Comparison of ENCODE assay signal across 20 cellular contexts in the genomic region with DNA sequence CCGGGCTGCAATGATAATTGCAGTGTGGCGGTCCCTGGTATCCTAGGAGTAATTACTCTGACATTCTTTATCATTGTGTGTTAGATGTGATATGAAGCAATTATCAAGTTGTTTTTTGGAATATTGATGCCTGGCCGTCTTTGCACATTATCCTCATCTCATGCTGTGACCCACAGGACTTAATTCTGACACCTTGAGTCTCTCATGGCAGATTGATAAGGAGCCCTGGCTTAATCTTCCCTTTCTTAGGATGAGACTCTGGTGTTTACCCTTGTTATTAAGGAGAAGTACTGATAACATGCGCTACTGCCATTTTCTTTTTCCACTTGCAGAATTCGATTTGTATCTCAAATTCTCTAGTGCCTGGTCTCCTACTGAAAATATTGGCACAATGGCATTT.
DNase-seq lines count a peak whose midpoint lies in the region; TF ChIP-seq lines count a peak whose summit lies in the region.
"Had no signal": no experiment of that assay in that cellular context is flagged by ENCODE, and none has a peak within 500 bp of the region (broad histone marks: within the 10 kb centered on the region; RNA-seq: fewer than 3 reads in every experiment).

No MANE protein-coding gene starts in this region.

- H3K9ac ChIP-seq in mesendoderm (ENCODE audit: low read length) = no peak overlapping the region
- H3K9ac ChIP-seq: BLaER1 treated with 17β-estradiol and CSF1 and Interleukin-3, amounts not matched to agents 10 nM and 100 nM had no signal

- H3K56ac ChIP-seq in mesendoderm (ENCODE audit: low read length) = no peak overlapping the region

- no peak overlapping the region for H3K4me3 Mint-ChIP-seq in activated naive CD4-positive, alpha-beta T cell treated with anti-CD3 and anti-CD28 coated beads for 36 hours
- H3K4me3 Mint-ChIP-seq: B cell; CD4-positive, alpha-beta T cell; CD8-positive, alpha-beta T cell had no signal

- no peak overlapping the region for H4K8ac ChIP-seq in mesendoderm (ENCODE audit: low read depth, low read length)

- H3K9me3 ChIP-seq in WERI-Rb-1 (ENCODE audit: severe bottlenecking) (peaks cover 7% of the 10 kb centered on the region), neuron (ENCODE audit: low read length) (no peaks in the 10 kb centered on the region)
- H3K9me3 ChIP-seq: A549, Caco-2 had no signal

- no peak overlapping the region for H3K18ac ChIP-seq in mesendoderm (ENCODE audit: low read length)

- TF ChIP-seq CTCF in WERI-Rb-1 (IDR thresholded peaks at IDR 0.05; ENCODE audit: low read depth, low read length) = no peak

- H3K4me2 ChIP-seq in mesendoderm (ENCODE audit: low read length) = no peak overlapping the region
- H3K4me2 ChIP-seq: A549; BLaER1 treated with 17β-estradiol and CSF1 and Interleukin-3, amounts not matched to agents 10 nM and 100 nM had no signal

- peak; percentile 12 for DNase-seq in NCI-H2227 (lab: John Stamatoyannopoulos, UW; ENCODE audit: unreplicated experiment)
- DNase-seq in NCI-H2227 treated with DMSO at 0.1 percent for 48 hours (lab: John Stamatoyannopoulos, UW) = no peak
- DNase-seq in WERI-Rb-1 = peak; percentile 14
- DNase-seq in mesendoderm = peak; percentile 90
- no peak for DNase-seq in activated T-cell treated with anti-CD3 and anti-CD28 coated beads for 4 hours
- no peak for DNase-seq in activated naive CD4-positive, alpha-beta T cell treated with anti-CD3 and anti-CD28 coated beads for 36 hours
- no peak for DNase-seq in NCI-H187 (lab: John Stamatoyannopoulos, UW)
- DNase-seq: AML-193; Caco-2; Calu3; CD4-positive, alpha-beta T cell; DMS79 treated with DMSO at 0.1 percent for 48 hours; GF-D8 had no signal

- no peak overlapping the region for H4K5ac ChIP-seq in mesendoderm (ENCODE audit: low read length)

- no peak overlapping the region for H2BK15ac ChIP-seq in mesendoderm (replicated peaks; ENCODE audit: low read depth)

- intact Hi-C loops in activated naive CD4-positive, alpha-beta T cell treated with anti-CD3 and anti-CD28 coated beads for 36 hours (cut with micrococcal nuclease) = no loop called here

- peaks cover 6% of the 10 kb centered on the region for H3K9me3 Mint-ChIP-seq in activated naive CD4-positive, alpha-beta T cell treated with anti-CD3 and anti-CD28 coated beads for 36 hours
- H3K9me3 Mint-ChIP-seq: CD8-positive, alpha-beta T cell had no signal

- H3K27me3 ChIP-seq in WERI-Rb-1 (ENCODE audit: insufficient read depth, low read depth, severe bottlenecking) (no peaks in the 10 kb centered on the region), mesendoderm (ENCODE audit: insufficient read depth, low read length, poor library complexity) (no peaks in the 10 kb centered on the region), neuron (ENCODE audit: insufficient read depth, low read length) (no peaks in the 10 kb centered on the region)
- H3K27me3 ChIP-seq: BLaER1 treated with 17β-estradiol and CSF1 and Interleukin-3, amounts not matched to agents 10 nM and 100 nM had no signal

- H3K4ac ChIP-seq in mesendoderm (ENCODE audit: low read depth, low read length) = no peak overlapping the region

- H3K27ac Mint-ChIP-seq in activated naive CD4-positive, alpha-beta T cell treated with anti-CD3 and anti-CD28 coated beads for 36 hours = no peak overlapping the region
- H3K27ac Mint-ChIP-seq: B cell; CD4-positive, alpha-beta T cell; CD8-positive, alpha-beta T cell had no signal

- H3K4me1 ChIP-seq in mesendoderm (ENCODE audit: control insufficient read depth, low read depth, low read length) (peaks cover 3% of the 10 kb centered on the region), neuron (ENCODE audit: insufficient read depth, low read length) (no peaks in the 10 kb centered on the region)
- H3K4me1 ChIP-seq: A549; BLaER1 treated with 17β-estradiol and CSF1 and Interleukin-3, amounts not matched to agents 10 nM and 100 nM had no signal

- no peaks in the 10 kb centered on the region for H3K36me3 Mint-ChIP-seq in activated naive CD4-positive, alpha-beta T cell treated with anti-CD3 and anti-CD28 coated beads for 36 hours (ENCODE audit: low read depth)
- H3K36me3 Mint-ChIP-seq: CD8-positive, alpha-beta T cell had no signal

- H2AFZ ChIP-seq in neuron (ENCODE audit: low read depth, low read length) = peak overlapping the region; percentile 22

- no peak overlapping the region for H3K23ac ChIP-seq in mesendoderm (ENCODE audit: low read length)

- H2BK120ac ChIP-seq in mesendoderm (ENCODE audit: low read depth, low read length) = no peak overlapping the region

- peak overlapping the region; percentile 58 for H3K27ac ChIP-seq in WERI-Rb-1
- no peak overlapping the region for H3K27ac ChIP-seq in mesendoderm (ENCODE audit: low read depth, low read length)
- H3K27ac ChIP-seq: 22Rv1; A549; BLaER1 treated with 17β-estradiol and CSF1 and Interleukin-3, amounts not matched to agents 10 nM and 100 nM; C4-2B had no signal

- no peaks in the 10 kb centered on the region for H3K4me1 Mint-ChIP-seq in activated naive CD4-positive, alpha-beta T cell treated with anti-CD3 and anti-CD28 coated beads for 36 hours (ENCODE audit: low read depth)
- H3K4me1 Mint-ChIP-seq: B cell had no signal

- H3K36me3 ChIP-seq in WERI-Rb-1 (no peaks in the 10 kb centered on the region), mesendoderm (ENCODE audit: control insufficient read depth, insufficient read depth, low read length) (no peaks in the 10 kb centered on the region), neuron (ENCODE audit: insufficient read depth, low read length) (no peaks in the 10 kb centered on the region)
- H3K36me3 ChIP-seq: BLaER1 treated with 17β-estradiol and CSF1 and Interleukin-3, amounts not matched to agents 10 nM and 100 nM had no signal

- H3K27me3 Mint-ChIP-seq in activated naive CD4-positive, alpha-beta T cell treated with anti-CD3 and anti-CD28 coated beads for 36 hours (ENCODE audit: low read depth) = no peaks in the 10 kb centered on the region
- H3K27me3 Mint-ChIP-seq: CD4-positive, alpha-beta T cell had no signal

- H2AK5ac ChIP-seq in mesendoderm (ENCODE audit: low read length) = no peak overlapping the region

- WGBS in mesendoderm (ENCODE audit: extremely low coverage, insufficient coverage, low lambda C conversion rate) = no CpG with 5 or more reads among the region's 5 CpGs

- CTCF ChIA-PET in activated naive CD4-positive, alpha-beta T cell treated with anti-CD3 and anti-CD28 coated beads for 36 hours (lab: Charles Lee) = no interaction called here

- H2BK5ac ChIP-seq in mesendoderm (ENCODE audit: low read length) = no peak overlapping the region

- no peaks in the 10 kb centered on the region for H3K79me1 ChIP-seq in mesendoderm (ENCODE audit: low read length)

- H3K4me3 ChIP-seq in WERI-Rb-1 (ENCODE audit: low read depth, low read length) (no peak overlapping the region), mesendoderm (ENCODE audit: low read length) (no peak overlapping the region), neuron (ENCODE audit: low read length) (no peak overlapping the region)
- H3K4me3 ChIP-seq: A549; BLaER1 treated with 17β-estradiol and CSF1 and Interleukin-3, amounts not matched to agents 10 nM and 100 nM had no signal

- no peaks in the 10 kb centered on the region for H3K79me2 ChIP-seq in mesendoderm (ENCODE audit: control insufficient read depth, insufficient read depth, low read length)

Comparison
In these comparisons a context has a peak if more than half of its experiments do, and no peak if none do; other contexts are left out.
1. DNase-seq: peak in NCI-H2227 (single experiment), WERI-Rb-1 (single experiment) and mesendoderm (single experiment); none in NCI-H2227 treated with DMSO at 0.1 percent for 48 hours (single experiment), activated T-cell treated with anti-CD3 and anti-CD28 coated beads for 4 hours (single experiment), activated naive CD4-positive, alpha-beta T cell treated with anti-CD3 and anti-CD28 coated beads for 36 hours (single experiment) and NCI-H187 (0 of 2).